In the genomic region with DNA sequence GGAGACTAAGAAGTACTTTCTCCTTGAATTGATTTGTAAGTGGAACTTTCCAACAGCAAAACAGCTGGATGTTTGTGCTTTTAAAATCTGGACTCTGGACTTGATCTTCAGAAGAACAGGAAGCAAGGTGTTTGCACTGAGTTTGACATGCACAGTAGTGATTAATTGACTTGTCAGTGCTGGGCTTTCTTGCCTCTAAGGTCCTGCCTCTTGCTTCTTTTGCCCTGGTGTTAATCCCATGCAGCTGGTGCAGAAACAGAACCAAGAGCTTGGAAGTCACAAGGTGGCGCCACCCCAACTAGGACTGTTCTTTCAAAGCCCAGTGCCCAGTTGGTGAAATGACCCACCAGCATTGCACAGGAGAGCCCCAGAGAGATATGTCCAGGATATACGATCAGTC, we compare ENCODE assay signal across 11 cellular contexts.
DNase-seq lines count a peak whose midpoint lies in the region; ATAC-seq, FAIRE-seq and TF ChIP-seq lines count a peak whose summit lies in the region.
"Had no signal": no experiment of that assay in that cellular context is flagged by ENCODE, and none has a peak within 500 bp of the region (broad histone marks: within the 10 kb centered on the region; RNA-seq: fewer than 3 reads in every experiment).

No MANE protein-coding gene starts in this region.

- no peaks in the 10 kb centered on the region for H3K23me2 ChIP-seq in H1 (ENCODE audit: low read depth, low read length)

- CTCF ChIA-PET in H1 (lab: Charles Lee; ENCODE audit: partially characterized antibody), result interaction anchor here (0.7 to 14.8 kb wide), 27 partner anchors 9 to 225 kb away, joined by 3 to 132 read pairs (median 6); no protein-coding TSS in a partner anchor

- H3K4me1 ChIP-seq in H1 (replicated peaks in 1 of 4; ENCODE audit: control insufficient read depth in 3 of 4, insufficient read depth in 4 of 4, low read length in 3 of 4) (no peaks in the 10 kb centered on the region), neural progenitor cell (no peaks in the 10 kb centered on the region)

- H3K79me2 ChIP-seq in H1 (ENCODE audit: control insufficient read depth in 1 of 2, insufficient read depth in 2 of 2, low read length in 2 of 2), result no peaks in the 10 kb centered on the region
- no peaks in the 10 kb centered on the region for H3K79me2 ChIP-seq in neural progenitor cell (ENCODE audit: low read depth)

- H4K91ac ChIP-seq in H1 (replicated peaks; ENCODE audit: insufficient read length, low read length), result no peak overlapping the region

- H2BK20ac ChIP-seq in H1 (ENCODE audit: low read length), result no peak overlapping the region

- H3K4me3 ChIP-seq in H1 (ENCODE audit: extremely low read depth in 1 of 4, insufficient read depth in 2 of 4, low read depth in 3 of 4, low read length in 4 of 4) (no peak overlapping the region), neural progenitor cell (no peak overlapping the region)

- 55% methylated on average over 2 of the region's 2 CpGs; no CpG with 5 or more reads in 1 of the 2 experiments for WGBS in H1 (ENCODE audit: extremely low coverage in 1 of 2, insufficient coverage in 1 of 2, insufficient read length in 1 of 2, insufficient replicate concordance in 2 of 2, low coverage in 1 of 2, low lambda C conversion rate in 2 of 2, missing lambda C conversion rate in 1 of 2), 2 experiments

- TF ChIP-seq CTCF in GM10266 (IDR thresholded peaks at IDR 0.05; ENCODE audit: control insufficient read depth, insufficient read depth, low read depth, missing control alignments), result peak; percentile 8
- TF ChIP-seq CTCF in H1 (IDR thresholded peaks at IDR 0.05; ENCODE audit: control extremely low read depth in 1 of 3, insufficient read depth in 1 of 3, low read depth in 1 of 3, low read length in 3 of 3), result peak; percentile 68 to 79 (median 75)
- peak; percentile 56 for TF ChIP-seq CTCF in neural progenitor cell (IDR thresholded peaks at IDR 0.05)

- no peak overlapping the region for H4K5ac ChIP-seq in H1 (ENCODE audit: insufficient read length, low read depth, low read length)

- TF ChIP-seq POLR2A in H1 (IDR thresholded peaks at IDR 0.05; ENCODE audit: control extremely low read depth in 1 of 2, low read depth in 2 of 2, low read length in 2 of 2), result no peak

- H3K4me2 ChIP-seq in H1 (ENCODE audit: insufficient read depth in 1 of 2, low read depth in 2 of 2, low read length in 2 of 2) (no peak overlapping the region), neural progenitor cell (no peak overlapping the region)

- H3K27me3 Mint-ChIP-seq in neural progenitor cell (ENCODE audit: insufficient read depth, low read depth), result peaks cover 8% of the 10 kb centered on the region

- no peak for ATAC-seq in HG02610 (IDR thresholded peaks at IDR 0.05; ENCODE audit: unreplicated experiment)

- no peak overlapping the region for H3K4me3 Mint-ChIP-seq in neural progenitor cell
- H3K4me3 Mint-ChIP-seq: activated naive CD8-positive, alpha-beta T cell had no signal

- no peak overlapping the region for H3K18ac ChIP-seq in H1 (ENCODE audit: extremely low read depth, low read length)

- H3F3A ChIP-seq in neural progenitor cell (ENCODE audit: low read depth), result no peaks in the 10 kb centered on the region

- no peak overlapping the region for H3K14ac ChIP-seq in H1 (ENCODE audit: insufficient read length)

- no peak overlapping the region for H3K27ac Mint-ChIP-seq in neural progenitor cell
- H3K27ac Mint-ChIP-seq: activated naive CD8-positive, alpha-beta T cell had no signal

- no peak overlapping the region for H3K4ac ChIP-seq in H1 (replicated peaks; ENCODE audit: insufficient read length, low read depth, low read length)

- FAIRE-seq in H1 (lab: Jason Lieb, UNC), result peak; percentile 81

- H3K36me3 Mint-ChIP-seq in neural progenitor cell, result no peaks in the 10 kb centered on the region
- H3K36me3 Mint-ChIP-seq: activated naive CD8-positive, alpha-beta T cell had no signal

- H3K9me3 ChIP-seq in H1 (ENCODE audit: insufficient read depth in 2 of 2, low read depth in 1 of 2, low read length in 1 of 2) (peaks cover 0 to 10% of the 10 kb centered on the region in 2 experiments; a peak in 2 of 4 replicates), neural progenitor cell (ENCODE audit: low read depth) (no peaks in the 10 kb centered on the region)

- no peak for TF ChIP-seq EP300 in H1 (IDR thresholded peaks at IDR 0.05; ENCODE audit: borderline replicate concordance in 1 of 2, low read depth in 2 of 2, low read length in 2 of 2)

- H3K36me3 ChIP-seq in H1 (ENCODE audit: control insufficient read depth in 2 of 4, insufficient read depth in 4 of 4, low read length in 3 of 4) (no peaks in the 10 kb centered on the region), neural progenitor cell (no peaks in the 10 kb centered on the region)

- no peak overlapping the region for H2BK120ac ChIP-seq in H1 (replicated peaks; ENCODE audit: low read depth, low read length)

- no peak overlapping the region for H4K8ac ChIP-seq in H1 (ENCODE audit: extremely low read depth, insufficient read depth, low read length)

- H4K20me1 ChIP-seq in H1 (replicated peaks in 1 of 2; ENCODE audit: control insufficient read depth in 1 of 2, insufficient read depth in 2 of 2, low read length in 2 of 2) (no peaks in the 10 kb centered on the region), neural progenitor cell (ENCODE audit: low read depth) (no peaks in the 10 kb centered on the region)

- no peak overlapping the region for H2AFZ ChIP-seq in H1 (ENCODE audit: low read length)
- no peak overlapping the region for H2AFZ ChIP-seq in neural progenitor cell (replicated peaks)

- no peak overlapping the region for H2BK12ac ChIP-seq in H1 (ENCODE audit: low read depth, low read length)

- H3K23ac ChIP-seq in H1 (ENCODE audit: insufficient read length), result no peak overlapping the region

- no peak for DNase-seq in GM10266 (ENCODE audit: extremely low spot score)
- DNase-seq in M059J (ENCODE audit: low read depth), result peak; percentile 20
- DNase-seq in H1 (ENCODE audit: low read depth in 1 of 2, low spot score in 2 of 2), result peak in 1 of 2 experiments; percentile 77
- peak; percentile 58 for DNase-seq in neural progenitor cell (ENCODE audit: low spot score)
- DNase-seq in foreskin melanocyte, result no peak
- no peak for DNase-seq in T-helper 9 cell
- DNase-seq: glutamatergic neuron, NCI-H146, T1000 had no signal

- peaks cover 9% of the 10 kb centered on the region for H3K9me3 Mint-ChIP-seq in neural progenitor cell

- no peaks in the 10 kb centered on the region; a peak in 1 of 7 replicates for H3K27me3 ChIP-seq in H1 (replicated peaks in 1 of 4; ENCODE audit: control insufficient read depth in 3 of 4, extremely low read depth in 1 of 4, insufficient read depth in 3 of 4, low read length in 3 of 4)
- no peaks in the 10 kb centered on the region for H3K27me3 ChIP-seq in neural progenitor cell

- H3K9ac ChIP-seq in H1 (replicated peaks in 1 of 4; ENCODE audit: extremely low read depth in 1 of 4, low read depth in 3 of 4, low read length in 3 of 4) (no peak overlapping the region), neural progenitor cell (no peak overlapping the region)

- no peaks in the 10 kb centered on the region for H3K4me1 Mint-ChIP-seq in neural progenitor cell

- no peak overlapping the region for H2BK5ac ChIP-seq in H1 (ENCODE audit: low read depth, low read length)

- no peak overlapping the region for H2AK5ac ChIP-seq in H1 (ENCODE audit: low read depth, low read length)

- POLR2A ChIA-PET in H1 (lab: Charles Lee; ENCODE audit: partially characterized antibody), result interaction anchor here (0.8 to 1.0 kb wide), 2 partner anchors 9 to 15 kb away, joined by 3 read pairs; no protein-coding TSS in a partner anchor

- no peak overlapping the region for H3K56ac ChIP-seq in H1 (replicated peaks; ENCODE audit: insufficient read length, low read depth, low read length)

- H3K27ac ChIP-seq in H1 (ENCODE audit: low read depth, low read length) (no peak overlapping the region), neural progenitor cell (no peak overlapping the region)

- peak; percentile 56 to 74 for TF ChIP-seq RAD21 in H1 (IDR thresholded peaks at IDR 0.05 in 1 of 2, conservative IDR thresholded peaks at IDR 0.05 in 1 of 2; ENCODE audit: low read depth in 2 of 2, low read length in 2 of 2)

- H3K79me1 ChIP-seq in H1 (ENCODE audit: low read depth, low read length), result no peaks in the 10 kb centered on the region

- no peak overlapping the region for H2BK15ac ChIP-seq in H1 (ENCODE audit: low read length)

TF ChIP-seq in H1, 55 proteins besides CTCF, POLR2A, EP300 and RAD21:
- TF ChIP-seq SRF (IDR thresholded peaks at IDR 0.05; ENCODE audit: low read depth, low read length), result no peak
- no peak for TF ChIP-seq SAP30 (IDR thresholded peaks at IDR 0.05; ENCODE audit: insufficient read depth, insufficient replicate concordance, low read length)
- no peak for TF ChIP-seq EZH2 (IDR thresholded peaks at IDR 0.05; ENCODE audit: low read depth, low read length, severe bottlenecking)
- TF ChIP-seq CHD2 (IDR thresholded peaks at IDR 0.05; ENCODE audit: low read length), result no peak
TF ChIP-seq in H1: peak in this region for 0.

Comparison
In these comparisons a context has a peak if more than half of its experiments do, and no peak if none do; other contexts are left out.
1. DNase-seq: peak in M059J (single experiment) and neural progenitor cell (single experiment); none in GM10266 (single experiment), foreskin melanocyte (single experiment) and T-helper 9 cell (single experiment).
2. CTCF ChIP-seq: peak in every context shown above with its lines; median percentile 75 in H1; 56 in neural progenitor cell; 8 in GM10266.